In the genomic region with DNA sequence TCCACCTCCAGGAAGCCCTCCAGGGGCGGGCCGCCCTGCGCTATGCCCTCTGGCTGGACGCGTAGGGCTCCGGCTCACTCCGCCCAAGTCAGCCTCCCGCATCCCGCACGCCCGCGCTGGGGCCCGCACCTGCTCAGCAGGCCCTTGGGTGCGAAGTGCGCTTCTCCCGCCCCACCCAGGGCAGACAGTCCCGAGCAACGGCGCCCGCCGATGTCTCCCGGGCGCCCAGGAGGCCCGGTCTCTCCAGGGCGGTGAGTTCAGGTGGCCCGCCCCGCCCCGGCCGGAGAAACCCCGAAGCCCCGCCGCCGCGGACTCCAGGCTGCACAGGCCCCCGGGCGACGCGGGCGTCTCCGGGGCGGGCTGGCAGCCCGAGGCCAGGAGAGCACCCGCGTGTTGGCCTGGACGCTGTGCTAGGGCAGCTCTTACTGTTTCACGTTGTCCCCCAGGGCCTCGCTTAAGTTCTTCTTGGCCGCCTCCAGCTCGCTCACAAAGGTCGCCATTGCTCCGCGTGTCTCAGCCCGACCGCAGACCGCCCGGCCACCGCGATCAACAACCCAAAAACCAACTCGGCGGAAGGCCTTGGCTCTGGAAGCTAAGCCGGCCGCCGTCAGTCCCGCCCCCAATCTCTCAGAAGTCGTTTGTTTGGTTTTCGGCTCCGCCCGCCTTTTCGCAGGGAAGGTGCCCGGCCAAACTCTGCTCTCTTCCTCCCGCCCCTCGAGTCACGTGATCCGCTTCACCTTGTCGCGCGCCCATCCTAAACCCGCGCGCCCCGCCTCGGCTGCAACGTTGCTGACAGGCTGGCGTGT, we compare ENCODE assay signal across 1 cellular context.
A peak's percentile ranks its signal among the peaks of the same experiment; 100 is the strongest.
TF ChIP-seq lines count a peak whose summit lies in the region.

A gene with protein sequence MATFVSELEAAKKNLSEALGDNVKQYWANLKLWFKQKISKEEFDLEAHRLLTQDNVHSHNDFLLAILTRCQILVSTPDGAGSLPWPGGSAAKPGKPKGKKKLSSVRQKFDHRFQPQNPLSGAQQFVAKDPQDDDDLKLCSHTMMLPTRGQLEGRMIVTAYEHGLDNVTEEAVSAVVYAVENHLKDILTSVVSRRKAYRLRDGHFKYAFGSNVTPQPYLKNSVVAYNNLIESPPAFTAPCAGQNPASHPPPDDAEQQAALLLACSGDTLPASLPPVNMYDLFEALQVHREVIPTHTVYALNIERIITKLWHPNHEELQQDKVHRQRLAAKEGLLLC (minus strand): TSS at position 531 of the 806 bp plus-strand sequence. CDS start 31 bp downstream, at position 500.

TF ChIP-seq in GM12878, 131 proteins besides CTCF, POLR2A, EP300 and RAD21 (continued from another document and continues in another):
- TF ChIP-seq ZNF217 (IDR thresholded peaks at IDR 0.05) (peak; percentile 21; the same call in 1 of the 2 replicates), NFXL1 (IDR thresholded peaks at IDR 0.05; ENCODE audit: borderline replicate concordance) (no peak), SMAD1 (IDR thresholded peaks at IDR 0.05; ENCODE audit: low read depth, partially characterized antibody) (no peak), SMAD5 (IDR thresholded peaks at IDR 0.05; ENCODE audit: low read depth) (no peak), TBL1XR1 (IDR thresholded peaks at IDR 0.05; ENCODE audit: low read depth, low read length) (no peak; the same call in 1 of the 2 replicates), ZBED1 (IDR thresholded peaks at IDR 0.05; ENCODE audit: borderline replicate concordance) (no peak), NFYA (IDR thresholded peaks at IDR 0.05; ENCODE audit: borderline replicate concordance, low read depth, low read length) (no peak), PAX8 (IDR thresholded peaks at IDR 0.05) (no peak), SMARCA5 (IDR thresholded peaks at IDR 0.05) (peak; percentile 86; the same call in 1 of the 2 replicates), CHD1 (IDR thresholded peaks at IDR 0.05; ENCODE audit: low read depth, low read length) (0 out of 2 replicates have a peak, but pooled peaks have one; percentile 60), FOXM1 (IDR thresholded peaks at IDR 0.05; ENCODE audit: low read depth, low read length) (no peak), ASH2L (IDR thresholded peaks at IDR 0.05; ENCODE audit: borderline replicate concordance, low read depth) (peak; percentile 80; the same call in 1 of the 2 replicates), TCF3 (IDR thresholded peaks at IDR 0.05; ENCODE audit: borderline replicate concordance, insufficient read depth, low read depth, low read length) (0 out of 2 replicates have a peak, but pooled peaks have one; percentile 10), FOS (IDR thresholded peaks at IDR 0.05; ENCODE audit: borderline replicate concordance, extremely low read depth, insufficient read length) (no peak), PAX5 (IDR thresholded peaks at IDR 0.05; ENCODE audit: borderline replicate concordance, low read depth, low read length) (no peak), CHD4 (IDR thresholded peaks at IDR 0.05) (no peak), ZZZ3 (IDR thresholded peaks at IDR 0.05; ENCODE audit: control insufficient read depth, insufficient read length, low read depth) (no peak), YY1 (IDR thresholded peaks at IDR 0.05; ENCODE audit: low read depth, low read length) (peak; percentile 95), IRF4 (IDR thresholded peaks at IDR 0.05; ENCODE audit: low read depth, low read length) (no peak), EED (IDR thresholded peaks at IDR 0.05; ENCODE audit: low read depth) (no peak), BMI1 (IDR thresholded peaks at IDR 0.05; ENCODE audit: borderline replicate concordance) (no peak), NR2F1 (conservative IDR thresholded peaks at IDR 0.05) (peak; percentile 74), POU2F2 (IDR thresholded peaks at IDR 0.05; ENCODE audit: borderline replicate concordance, low read depth, low read length) (peak; percentile 61; the same call in 2 of the 3 replicates), RFX5 (IDR thresholded peaks at IDR 0.05; ENCODE audit: low read depth, low read length) (peak; percentile 48; the same call in 1 of the 2 replicates), ZNF274 (IDR thresholded peaks at IDR 0.05; ENCODE audit: insufficient read depth, insufficient read length) (no peak), SRF (IDR thresholded peaks at IDR 0.05; ENCODE audit: low read depth in 2 of 2, low read length in 2 of 2) (no peak), SIN3A (IDR thresholded peaks at IDR 0.05; ENCODE audit: low read depth, low read length) (peak; percentile 80), HDAC6 (IDR thresholded peaks at IDR 0.05; ENCODE audit: unreplicated experiment) (no peak), CREM (IDR thresholded peaks at IDR 0.05; ENCODE audit: low read depth) (peak; percentile 76), SUZ12 (IDR thresholded peaks at IDR 0.05; ENCODE audit: unreplicated experiment) (no peak), IKZF1 (conservative IDR thresholded peaks at IDR 0.05) (peak; percentile 89), FOXK2 (IDR thresholded peaks at IDR 0.05) (no peak; the same call in 1 of the 2 replicates)
- TF ChIP-seq, protein P1, sequence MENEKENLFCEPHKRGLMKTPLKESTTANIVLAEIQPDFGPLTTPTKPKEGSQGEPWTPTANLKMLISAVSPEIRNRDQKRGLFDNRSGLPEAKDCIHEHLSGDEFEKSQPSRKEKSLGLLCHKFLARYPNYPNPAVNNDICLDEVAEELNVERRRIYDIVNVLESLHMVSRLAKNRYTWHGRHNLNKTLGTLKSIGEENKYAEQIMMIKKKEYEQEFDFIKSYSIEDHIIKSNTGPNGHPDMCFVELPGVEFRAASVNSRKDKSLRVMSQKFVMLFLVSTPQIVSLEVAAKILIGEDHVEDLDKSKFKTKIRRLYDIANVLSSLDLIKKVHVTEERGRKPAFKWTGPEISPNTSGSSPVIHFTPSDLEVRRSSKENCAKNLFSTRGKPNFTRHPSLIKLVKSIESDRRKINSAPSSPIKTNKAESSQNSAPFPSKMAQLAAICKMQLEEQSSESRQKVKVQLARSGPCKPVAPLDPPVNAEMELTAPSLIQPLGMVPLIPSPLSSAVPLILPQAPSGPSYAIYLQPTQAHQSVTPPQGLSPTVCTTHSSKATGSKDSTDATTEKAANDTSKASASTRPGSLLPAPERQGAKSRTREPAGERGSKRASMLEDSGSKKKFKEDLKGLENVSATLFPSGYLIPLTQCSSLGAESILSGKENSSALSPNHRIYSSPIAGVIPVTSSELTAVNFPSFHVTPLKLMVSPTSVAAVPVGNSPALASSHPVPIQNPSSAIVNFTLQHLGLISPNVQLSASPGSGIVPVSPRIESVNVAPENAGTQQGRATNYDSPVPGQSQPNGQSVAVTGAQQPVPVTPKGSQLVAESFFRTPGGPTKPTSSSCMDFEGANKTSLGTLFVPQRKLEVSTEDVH (IDR thresholded peaks at IDR 0.05; ENCODE audit: low read depth, partially characterized antibody) = no peak
- TF ChIP-seq, protein P2, sequence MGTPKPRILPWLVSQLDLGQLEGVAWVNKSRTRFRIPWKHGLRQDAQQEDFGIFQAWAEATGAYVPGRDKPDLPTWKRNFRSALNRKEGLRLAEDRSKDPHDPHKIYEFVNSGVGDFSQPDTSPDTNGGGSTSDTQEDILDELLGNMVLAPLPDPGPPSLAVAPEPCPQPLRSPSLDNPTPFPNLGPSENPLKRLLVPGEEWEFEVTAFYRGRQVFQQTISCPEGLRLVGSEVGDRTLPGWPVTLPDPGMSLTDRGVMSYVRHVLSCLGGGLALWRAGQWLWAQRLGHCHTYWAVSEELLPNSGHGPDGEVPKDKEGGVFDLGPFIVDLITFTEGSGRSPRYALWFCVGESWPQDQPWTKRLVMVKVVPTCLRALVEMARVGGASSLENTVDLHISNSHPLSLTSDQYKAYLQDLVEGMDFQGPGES (IDR thresholded peaks at IDR 0.05) = no peak
- TF ChIP-seq, protein P3, sequence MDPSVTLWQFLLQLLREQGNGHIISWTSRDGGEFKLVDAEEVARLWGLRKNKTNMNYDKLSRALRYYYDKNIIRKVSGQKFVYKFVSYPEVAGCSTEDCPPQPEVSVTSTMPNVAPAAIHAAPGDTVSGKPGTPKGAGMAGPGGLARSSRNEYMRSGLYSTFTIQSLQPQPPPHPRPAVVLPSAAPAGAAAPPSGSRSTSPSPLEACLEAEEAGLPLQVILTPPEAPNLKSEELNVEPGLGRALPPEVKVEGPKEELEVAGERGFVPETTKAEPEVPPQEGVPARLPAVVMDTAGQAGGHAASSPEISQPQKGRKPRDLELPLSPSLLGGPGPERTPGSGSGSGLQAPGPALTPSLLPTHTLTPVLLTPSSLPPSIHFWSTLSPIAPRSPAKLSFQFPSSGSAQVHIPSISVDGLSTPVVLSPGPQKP (IDR thresholded peaks at IDR 0.05; ENCODE audit: low read depth, low read length) = peak; percentile 67; the same call in 1 of the 2 replicates
- TF ChIP-seq, protein P4, sequence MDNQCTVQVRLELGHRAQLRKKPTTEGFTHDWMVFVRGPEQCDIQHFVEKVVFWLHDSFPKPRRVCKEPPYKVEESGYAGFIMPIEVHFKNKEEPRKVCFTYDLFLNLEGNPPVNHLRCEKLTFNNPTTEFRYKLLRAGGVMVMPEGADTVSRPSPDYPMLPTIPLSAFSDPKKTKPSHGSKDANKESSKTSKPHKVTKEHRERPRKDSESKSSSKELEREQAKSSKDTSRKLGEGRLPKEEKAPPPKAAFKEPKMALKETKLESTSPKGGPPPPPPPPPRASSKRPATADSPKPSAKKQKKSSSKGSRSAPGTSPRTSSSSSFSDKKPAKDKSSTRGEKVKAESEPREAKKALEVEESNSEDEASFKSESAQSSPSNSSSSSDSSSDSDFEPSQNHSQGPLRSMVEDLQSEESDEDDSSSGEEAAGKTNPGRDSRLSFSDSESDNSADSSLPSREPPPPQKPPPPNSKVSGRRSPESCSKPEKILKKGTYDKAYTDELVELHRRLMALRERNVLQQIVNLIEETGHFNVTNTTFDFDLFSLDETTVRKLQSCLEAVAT (IDR thresholded peaks at IDR 0.05) = peak; percentile 91
- TF ChIP-seq, protein P5, sequence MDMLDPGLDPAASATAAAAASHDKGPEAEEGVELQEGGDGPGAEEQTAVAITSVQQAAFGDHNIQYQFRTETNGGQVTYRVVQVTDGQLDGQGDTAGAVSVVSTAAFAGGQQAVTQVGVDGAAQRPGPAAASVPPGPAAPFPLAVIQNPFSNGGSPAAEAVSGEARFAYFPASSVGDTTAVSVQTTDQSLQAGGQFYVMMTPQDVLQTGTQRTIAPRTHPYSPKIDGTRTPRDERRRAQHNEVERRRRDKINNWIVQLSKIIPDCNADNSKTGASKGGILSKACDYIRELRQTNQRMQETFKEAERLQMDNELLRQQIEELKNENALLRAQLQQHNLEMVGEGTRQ (IDR thresholded peaks at IDR 0.05; ENCODE audit: borderline replicate concordance, low read depth, low read length) = peak; percentile 91
- TF ChIP-seq, protein P6, sequence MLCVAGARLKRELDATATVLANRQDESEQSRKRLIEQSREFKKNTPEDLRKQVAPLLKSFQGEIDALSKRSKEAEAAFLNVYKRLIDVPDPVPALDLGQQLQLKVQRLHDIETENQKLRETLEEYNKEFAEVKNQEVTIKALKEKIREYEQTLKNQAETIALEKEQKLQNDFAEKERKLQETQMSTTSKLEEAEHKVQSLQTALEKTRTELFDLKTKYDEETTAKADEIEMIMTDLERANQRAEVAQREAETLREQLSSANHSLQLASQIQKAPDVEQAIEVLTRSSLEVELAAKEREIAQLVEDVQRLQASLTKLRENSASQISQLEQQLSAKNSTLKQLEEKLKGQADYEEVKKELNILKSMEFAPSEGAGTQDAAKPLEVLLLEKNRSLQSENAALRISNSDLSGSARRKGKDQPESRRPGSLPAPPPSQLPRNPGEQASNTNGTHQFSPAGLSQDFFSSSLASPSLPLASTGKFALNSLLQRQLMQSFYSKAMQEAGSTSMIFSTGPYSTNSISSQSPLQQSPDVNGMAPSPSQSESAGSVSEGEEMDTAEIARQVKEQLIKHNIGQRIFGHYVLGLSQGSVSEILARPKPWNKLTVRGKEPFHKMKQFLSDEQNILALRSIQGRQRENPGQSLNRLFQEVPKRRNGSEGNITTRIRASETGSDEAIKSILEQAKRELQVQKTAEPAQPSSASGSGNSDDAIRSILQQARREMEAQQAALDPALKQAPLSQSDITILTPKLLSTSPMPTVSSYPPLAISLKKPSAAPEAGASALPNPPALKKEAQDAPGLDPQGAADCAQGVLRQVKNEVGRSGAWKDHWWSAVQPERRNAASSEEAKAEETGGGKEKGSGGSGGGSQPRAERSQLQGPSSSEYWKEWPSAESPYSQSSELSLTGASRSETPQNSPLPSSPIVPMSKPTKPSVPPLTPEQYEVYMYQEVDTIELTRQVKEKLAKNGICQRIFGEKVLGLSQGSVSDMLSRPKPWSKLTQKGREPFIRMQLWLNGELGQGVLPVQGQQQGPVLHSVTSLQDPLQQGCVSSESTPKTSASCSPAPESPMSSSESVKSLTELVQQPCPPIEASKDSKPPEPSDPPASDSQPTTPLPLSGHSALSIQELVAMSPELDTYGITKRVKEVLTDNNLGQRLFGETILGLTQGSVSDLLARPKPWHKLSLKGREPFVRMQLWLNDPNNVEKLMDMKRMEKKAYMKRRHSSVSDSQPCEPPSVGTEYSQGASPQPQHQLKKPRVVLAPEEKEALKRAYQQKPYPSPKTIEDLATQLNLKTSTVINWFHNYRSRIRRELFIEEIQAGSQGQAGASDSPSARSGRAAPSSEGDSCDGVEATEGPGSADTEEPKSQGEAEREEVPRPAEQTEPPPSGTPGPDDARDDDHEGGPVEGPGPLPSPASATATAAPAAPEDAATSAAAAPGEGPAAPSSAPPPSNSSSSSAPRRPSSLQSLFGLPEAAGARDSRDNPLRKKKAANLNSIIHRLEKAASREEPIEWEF (IDR thresholded peaks at IDR 0.05; ENCODE audit: insufficient replicate concordance, low read depth, low read length) = no peak
- TF ChIP-seq, protein P7, sequence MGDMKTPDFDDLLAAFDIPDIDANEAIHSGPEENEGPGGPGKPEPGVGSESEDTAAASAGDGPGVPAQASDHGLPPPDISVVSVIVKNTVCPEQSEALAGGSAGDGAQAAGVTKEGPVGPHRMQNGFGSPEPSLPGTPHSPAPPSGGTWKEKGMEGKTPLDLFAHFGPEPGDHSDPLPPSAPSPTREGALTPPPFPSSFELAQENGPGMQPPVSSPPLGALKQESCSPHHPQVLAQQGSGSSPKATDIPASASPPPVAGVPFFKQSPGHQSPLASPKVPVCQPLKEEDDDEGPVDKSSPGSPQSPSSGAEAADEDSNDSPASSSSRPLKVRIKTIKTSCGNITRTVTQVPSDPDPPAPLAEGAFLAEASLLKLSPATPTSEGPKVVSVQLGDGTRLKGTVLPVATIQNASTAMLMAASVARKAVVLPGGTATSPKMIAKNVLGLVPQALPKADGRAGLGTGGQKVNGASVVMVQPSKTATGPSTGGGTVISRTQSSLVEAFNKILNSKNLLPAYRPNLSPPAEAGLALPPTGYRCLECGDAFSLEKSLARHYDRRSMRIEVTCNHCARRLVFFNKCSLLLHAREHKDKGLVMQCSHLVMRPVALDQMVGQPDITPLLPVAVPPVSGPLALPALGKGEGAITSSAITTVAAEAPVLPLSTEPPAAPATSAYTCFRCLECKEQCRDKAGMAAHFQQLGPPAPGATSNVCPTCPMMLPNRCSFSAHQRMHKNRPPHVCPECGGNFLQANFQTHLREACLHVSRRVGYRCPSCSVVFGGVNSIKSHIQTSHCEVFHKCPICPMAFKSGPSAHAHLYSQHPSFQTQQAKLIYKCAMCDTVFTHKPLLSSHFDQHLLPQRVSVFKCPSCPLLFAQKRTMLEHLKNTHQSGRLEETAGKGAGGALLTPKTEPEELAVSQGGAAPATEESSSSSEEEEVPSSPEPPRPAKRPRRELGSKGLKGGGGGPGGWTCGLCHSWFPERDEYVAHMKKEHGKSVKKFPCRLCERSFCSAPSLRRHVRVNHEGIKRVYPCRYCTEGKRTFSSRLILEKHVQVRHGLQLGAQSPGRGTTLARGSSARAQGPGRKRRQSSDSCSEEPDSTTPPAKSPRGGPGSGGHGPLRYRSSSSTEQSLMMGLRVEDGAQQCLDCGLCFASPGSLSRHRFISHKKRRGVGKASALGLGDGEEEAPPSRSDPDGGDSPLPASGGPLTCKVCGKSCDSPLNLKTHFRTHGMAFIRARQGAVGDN (IDR thresholded peaks at IDR 0.05) = peak; percentile 47; the same call in 1 of the 2 replicates
